In genomic region chr3:31709005-31709404, GRCh38 we compare ENCODE assay signal across 22 cellular contexts.
"Had no signal": no experiment of that assay in that cellular context is flagged by ENCODE, and none has a peak within 500 bp of the region (broad histone marks: within the 10 kb centered on the region; RNA-seq: fewer than 3 reads in every experiment).

No MANE protein-coding gene starts in this region.

- H3K36me3 Mint-ChIP-seq: neural progenitor cell had no signal

- H3K27ac ChIP-seq: cardiac muscle cell, esophagus squamous epithelium, lower lobe of right lung, neural progenitor cell, tibial artery, WERI-Rb-1 had no signal

- ATAC-seq: activated T-cell treated with anti-CD3 and anti-CD28 coated beads, Interleukin-2, amount 50 U/mL, for 4 hours; left lobe of liver; lower lobe of right lung; naive thymus-derived CD8-positive, alpha-beta T cell; stimulated activated naive CD8-positive, alpha-beta T cell treated with anti-CD3 and anti-CD28 coated beads, Interleukin-15, Interleukin-2, amounts not matched to agents 100 U/mL and 50 U/mL, for 24 hours had no signal

- H3K36me3 ChIP-seq: cardiac muscle cell, lower lobe of right lung, neural progenitor cell, WERI-Rb-1 had no signal

- H3K27me3 ChIP-seq: cardiac muscle cell, esophagus squamous epithelium, neural progenitor cell, tibial artery had no signal

- DNase-seq: activated CD4-positive, alpha-beta T cell treated with anti-CD3 and anti-CD28 coated beads, Interleukin-2, amount 50 U/mL, for 4 hours; activated CD8-positive, alpha-beta memory T cell treated with anti-CD3 and anti-CD28 coated beads for 24 hours; activated CD8-positive, alpha-beta memory T cell treated with anti-CD3 and anti-CD28 coated beads, Interleukin-2, amount 50 U/mL, for 4 hours; activated effector memory CD4-positive, alpha-beta T cell treated with Interleukin-2 at 50 U/mL for 16 hours; activated naive CD4-positive, alpha-beta T cell treated with anti-CD3 and anti-CD28 coated beads for 36 hours; activated naive CD8-positive, alpha-beta T cell treated with anti-CD3 and anti-CD28 coated beads, Interleukin-2, amount 10 ng/mL, durations not matched to agents 7 days and 5 days; activated T-cell treated with anti-CD3 and anti-CD28 coated beads, Interleukin-2, amount 50 U/mL, for 4 hours; amniotic stem cell; cortex of kidney; endodermal cell; esophagus squamous epithelium; lower lobe of right lung; naive thymus-derived CD8-positive, alpha-beta T cell; stimulated activated CD4-positive, alpha-beta T cell treated with anti-CD3 and anti-CD28 coated beads, Interleukin-4, amount 100 ng/mL, for 24 hours; stimulated activated naive CD8-positive, alpha-beta T cell treated with anti-CD3 and anti-CD28 coated beads, Interleukin-15, Interleukin-2, amounts not matched to agents 100 U/mL and 50 U/mL, for 24 hours; substantia nigra; tibial artery; WERI-Rb-1 had no signal

- H3K4me1 ChIP-seq: neural progenitor cell had no signal

- H2AFZ ChIP-seq: neural progenitor cell had no signal

- H3K4me2 ChIP-seq: neural progenitor cell had no signal

- H3K9ac ChIP-seq: neural progenitor cell had no signal

- H3K9me3 Mint-ChIP-seq: activated naive CD4-positive, alpha-beta T cell treated with anti-CD3 and anti-CD28 coated beads for 36 hours; activated T-cell treated with anti-CD3 and anti-CD28 coated beads, Interleukin-2, amount 50 U/mL, for 4 hours; T-helper 2 cell treated with Interferon-gamma antibody and Interleukin-4, amounts not matched to agents 5 μg/mL and 100 μg/mL, for 36 hours had no signal

- H3K27ac Mint-ChIP-seq: activated naive CD4-positive, alpha-beta T cell treated with anti-CD3 and anti-CD28 coated beads for 36 hours; activated naive CD8-positive, alpha-beta T cell treated with anti-CD3 and anti-CD28 coated beads, Interleukin-2, amount 10 ng/mL, durations not matched to agents 7 days and 5 days; endodermal cell; naive thymus-derived CD8-positive, alpha-beta T cell; neural progenitor cell; T-helper 2 cell treated with Interferon-gamma antibody and Interleukin-4, amounts not matched to agents 5 μg/mL and 100 μg/mL, for 36 hours had no signal

- H3K4me3 Mint-ChIP-seq: activated naive CD4-positive, alpha-beta T cell treated with anti-CD3 and anti-CD28 coated beads for 36 hours; activated naive CD8-positive, alpha-beta T cell treated with anti-CD3 and anti-CD28 coated beads, Interleukin-2, amount 10 ng/mL, durations not matched to agents 7 days and 5 days; activated T-cell treated with anti-CD3 and anti-CD28 coated beads, Interleukin-2, amount 50 U/mL, for 4 hours; endodermal cell; naive thymus-derived CD8-positive, alpha-beta T cell; neural progenitor cell; T-helper 2 cell treated with Interferon-gamma antibody and Interleukin-4, amounts not matched to agents 5 μg/mL and 100 μg/mL, for 36 hours had no signal

- H3K4me1 Mint-ChIP-seq: neural progenitor cell had no signal

- H3K4me3 ChIP-seq: cardiac muscle cell, esophagus squamous epithelium, lower lobe of right lung, neural progenitor cell, tibial artery had no signal
